4 cellular contexts compared by ENCODE assay signal in genomic region chr10:133451346-133451745, GRCh38. TPM values are rescaled to one million over a fixed set of nuclear protein-coding genes. Genes with fewer than 3 reads are reported as not detected.
"Had no signal": no experiment of that assay in that cellular context is flagged by ENCODE, and none has a peak within 500 bp of the region (broad histone marks: within the 10 kb centered on the region; RNA-seq: fewer than 3 reads in every experiment).

No MANE protein-coding gene starts in this region.

- ATAC-seq: GM12878 had no signal

- H3K4me3 ChIP-seq: GM12878 had no signal

- DNase-seq: GDM1, GF-D8 had no signal

RNA-seq across cellular contexts. Expression of gene SPRN, which starts 26.9 kb away (rescaled TPM):
- total RNA-seq: G401, GM12878 had no signal
